Comparison of ENCODE assay signal across 2 cellular contexts in genomic region chr13:52356327-52356726, GRCh38.
TF ChIP-seq lines count a peak whose summit lies in the region.

No MANE protein-coding gene starts in this region.

TF ChIP-seq in A549, 52 proteins besides CTCF, POLR2A, EP300 and RAD21 (continued from another document):
- no peak for TF ChIP-seq KDM5A (IDR thresholded peaks at IDR 0.05)

TF ChIP-seq in HEK293, 187 proteins besides CTCF, POLR2A, EP300 and RAD21 (continued from another document and continues in another):
- TF ChIP-seq PRDM4 (tag by site-specific recombination; IDR thresholded peaks at IDR 0.05), result no peak
- TF ChIP-seq GFI1B (tag by site-specific recombination; IDR thresholded peaks at IDR 0.05), result no peak
- no peak for TF ChIP-seq ZNF792 (tag by site-specific recombination; IDR thresholded peaks at IDR 0.05)
- no peak for TF ChIP-seq ZNF16 (tag by site-specific recombination; IDR thresholded peaks at IDR 0.05; ENCODE audit: low read depth)
- no peak for TF ChIP-seq ZFP41 (tag by site-specific recombination; IDR thresholded peaks at IDR 0.05; ENCODE audit: borderline replicate concordance)
- peak; percentile 60 for TF ChIP-seq WT1 (tag by site-specific recombination; IDR thresholded peaks at IDR 0.05)
- no peak for TF ChIP-seq ZNF548 (tag by site-specific recombination; IDR thresholded peaks at IDR 0.05)
- TF ChIP-seq ZNF571 (tag by site-specific recombination; IDR thresholded peaks at IDR 0.05), result no peak
- TF ChIP-seq FEZF1 (tag by site-specific recombination; IDR thresholded peaks at IDR 0.05), result no peak
- peak; percentile 53; the same call in 1 of the 2 replicates for TF ChIP-seq ZNF629 (tag by site-specific recombination; IDR thresholded peaks at IDR 0.05)
- TF ChIP-seq SP7 (tag by site-specific recombination; IDR thresholded peaks at IDR 0.05), result 0 out of 2 replicates have a peak, but pooled peaks have one; percentile 19
- TF ChIP-seq SCRT2 (tag by site-specific recombination; IDR thresholded peaks at IDR 0.05), result no peak
- TF ChIP-seq ZNF362 (tag by site-specific recombination; IDR thresholded peaks at IDR 0.05), result peak; percentile 15; the same call in 1 of the 2 replicates
- no peak for TF ChIP-seq ZFP3 (tag by site-specific recombination; IDR thresholded peaks at IDR 0.05; ENCODE audit: low read depth)
- no peak for TF ChIP-seq YY2 (tag by site-specific recombination; IDR thresholded peaks at IDR 0.05)
- no peak for TF ChIP-seq PRDM1 (tag by site-specific recombination; IDR thresholded peaks at IDR 0.05)
- TF ChIP-seq HIC1 (tag by site-specific recombination; IDR thresholded peaks at IDR 0.05), result peak; percentile 35; the same call in 1 of the 2 replicates
- no peak for TF ChIP-seq ZNF394 (tag by site-specific recombination; IDR thresholded peaks at IDR 0.05; ENCODE audit: borderline replicate concordance)
- TF ChIP-seq ZNF266 (tag by site-specific recombination; IDR thresholded peaks at IDR 0.05; ENCODE audit: low read depth), result no peak
- peak; percentile 37; the same call in 1 of the 2 replicates for TF ChIP-seq PATZ1 (tag by site-specific recombination; IDR thresholded peaks at IDR 0.05)
- TF ChIP-seq ZNF692 (tag by site-specific recombination; IDR thresholded peaks at IDR 0.05), result no peak
- TF ChIP-seq ZNF660 (tag by site-specific recombination; IDR thresholded peaks at IDR 0.05), result peak; percentile 64
- TF ChIP-seq ZNF398 (tag by site-specific recombination; IDR thresholded peaks at IDR 0.05), result peak; percentile 86
- TF ChIP-seq ZNF146 (tag by site-specific recombination; IDR thresholded peaks at IDR 0.05), result no peak
- no peak for TF ChIP-seq SCRT1 (tag by site-specific recombination; IDR thresholded peaks at IDR 0.05; ENCODE audit: borderline replicate concordance)
- no peak for TF ChIP-seq ZNF391 (tag by site-specific recombination; IDR thresholded peaks at IDR 0.05; ENCODE audit: borderline replicate concordance, low read depth)
- peak; percentile 73 for TF ChIP-seq ATF2 (tag by site-specific recombination; IDR thresholded peaks at IDR 0.05; ENCODE audit: low read depth)
- no peak for TF ChIP-seq ZNF274 (IDR thresholded peaks at IDR 0.05; ENCODE audit: low read length)
- TF ChIP-seq ZNF274 (tag by site-specific recombination; IDR thresholded peaks at IDR 0.05; ENCODE audit: borderline replicate concordance), result no peak
- no peak for TF ChIP-seq ZNF350 (tag by site-specific recombination; IDR thresholded peaks at IDR 0.05)
- TF ChIP-seq GLI4 (tag by site-specific recombination; IDR thresholded peaks at IDR 0.05), result no peak
- no peak for TF ChIP-seq ZNF621 (tag by site-specific recombination; IDR thresholded peaks at IDR 0.05)
- peak; percentile 67 for TF ChIP-seq PRDM10 (tag by site-specific recombination; IDR thresholded peaks at IDR 0.05)
- TF ChIP-seq ZSCAN5A (tag by site-specific recombination; IDR thresholded peaks at IDR 0.05), result no peak
- no peak for TF ChIP-seq ZNF157 (tag by site-specific recombination; IDR thresholded peaks at IDR 0.05)
- no peak for TF ChIP-seq ZBTB1 (tag by site-specific recombination; IDR thresholded peaks at IDR 0.05)
